8 cellular contexts compared by ENCODE assay signal in genomic region chr22:22748297-22748743, GRCh38.
A peak's percentile ranks its signal among the peaks of the same experiment; 100 is the strongest.
DNase-seq lines count a peak whose midpoint lies in the region; ATAC-seq and TF ChIP-seq lines count a peak whose summit lies in the region.

No MANE protein-coding gene starts in this region.

- no peaks in the 10 kb centered on the region for H3K36me3 ChIP-seq in IMR-90 (ENCODE audit: control insufficient read depth, insufficient read depth, low read length)
- no peaks in the 10 kb centered on the region for H3K36me3 ChIP-seq in WERI-Rb-1
- no peaks in the 10 kb centered on the region for H3K36me3 ChIP-seq in uterus

- DNase-seq in NCI-H1105 treated with DMSO at 0.1 percent for 48 hours (lab: John Stamatoyannopoulos, UW): peak; percentile 5
- DNase-seq in NCI-H1105 (lab: John Stamatoyannopoulos, UW): no peak
- DNase-seq in IMR-90: peak; percentile 52
- DNase-seq in WERI-Rb-1: peak; percentile 48
- no peak for DNase-seq in epithelial cell of proximal tubule (ENCODE audit: low read depth)
- DNase-seq in myocyte (ENCODE audit: low read depth): peak; percentile 64
- DNase-seq in uterus: no peak

- peak; percentile 79 for TF ChIP-seq RAD21 in IMR-90 (IDR thresholded peaks at IDR 0.05; ENCODE audit: low read length)

- no peaks in the 10 kb centered on the region for H3K9me1 ChIP-seq in IMR-90 (ENCODE audit: insufficient read depth, low read length)

- no peak overlapping the region for H3K18ac ChIP-seq in IMR-90 (ENCODE audit: low read depth, low read length)

- no peak overlapping the region for H2BK15ac ChIP-seq in IMR-90 (ENCODE audit: low read depth, low read length)

- no peaks in the 10 kb centered on the region for H4K20me1 ChIP-seq in IMR-90 (ENCODE audit: insufficient read depth, low read length)

- H3K4ac ChIP-seq in IMR-90 (ENCODE audit: low read depth, low read length): no peak overlapping the region

- intact Hi-C loops in IMR-90 (cut with micrococcal nuclease): loop anchor here (5.0 to 10.0 kb wide), 3 partner anchors 36 to 286 kb away; no protein-coding TSS in a partner anchor
- intact Hi-C loops in uterus (cut with DNase I; ENCODE audit: low total_unique reads): loop anchor here (5.0 kb wide), 1 partner anchor 36 kb away; no protein-coding TSS in a partner anchor

- in situ Hi-C loops in IMR-90 (cut with MboI; ENCODE audit: low sequenced_read_pairs): no loop called here

- CTCF ChIA-PET in IMR-90 (lab: Yijun Ruan, JAX): no interaction called here

- dilution Hi-C loops in IMR-90 (cut with HindIII; ENCODE audit: low sequenced_read_pairs, unreplicated experiment): no loop called here

- H3K4me1 ChIP-seq in IMR-90 (ENCODE audit: control insufficient read depth, insufficient read depth, low read length) (no peaks in the 10 kb centered on the region), uterus (no peaks in the 10 kb centered on the region)

- peak; percentile 98 for ATAC-seq in IMR-90 (ENCODE audit: low read depth)
- ATAC-seq in GM19397 (IDR thresholded peaks at IDR 0.05; ENCODE audit: unreplicated experiment): no peak

- no peak overlapping the region for H4K91ac ChIP-seq in IMR-90 (ENCODE audit: insufficient read depth, low read depth, low read length)

- no peak overlapping the region for H3K56ac ChIP-seq in IMR-90 (ENCODE audit: extremely low read depth, insufficient read depth, low read length)

- no peak overlapping the region for H2AK5ac ChIP-seq in IMR-90 (ENCODE audit: low read depth, low read length)

- H2AFZ ChIP-seq in IMR-90 (replicated peaks; ENCODE audit: low read length, poor library complexity): no peak overlapping the region

- WGBS in IMR-90 (ENCODE audit: extremely low coverage in 2 of 2, insufficient read length in 1 of 2), 2 experiments: 60% methylated on average over 3 of the region's 5 CpGs; no CpG with 5 or more reads in 1 of the 2 experiments

- no peak overlapping the region for H3K9ac ChIP-seq in IMR-90 (ENCODE audit: low read depth, low read length)

- H3K9me3 ChIP-seq in IMR-90 (ENCODE audit: control insufficient read depth, insufficient read depth, low read length) (no peaks in the 10 kb centered on the region), WERI-Rb-1 (ENCODE audit: severe bottlenecking) (no peaks in the 10 kb centered on the region), uterus (no peaks in the 10 kb centered on the region)

- H2BK120ac ChIP-seq in IMR-90 (ENCODE audit: low read depth, low read length): no peak overlapping the region

- no peak for TF ChIP-seq POLR2A in IMR-90 (IDR thresholded peaks at IDR 0.05; ENCODE audit: low read depth, low read length)
- no peak for TF ChIP-seq POLR2A in uterus (IDR thresholded peaks at IDR 0.05)

- no TSS peak for BruUV-seq in IMR-90 (replicated peaks; lab: Mats Ljungman, UMichigan)

- H4K5ac ChIP-seq in IMR-90 (ENCODE audit: low read depth, low read length): no peak overlapping the region

- no peak overlapping the region for H2BK5ac ChIP-seq in IMR-90 (ENCODE audit: low read depth, low read length, poor library complexity, severe bottlenecking)

- no peak overlapping the region for H2BK20ac ChIP-seq in IMR-90 (ENCODE audit: low read depth, low read length)

- peaks cover 9% of the 10 kb centered on the region for H3K27me3 ChIP-seq in IMR-90 (ENCODE audit: control insufficient read depth, insufficient read depth, low read length)
- no peaks in the 10 kb centered on the region for H3K27me3 ChIP-seq in WERI-Rb-1 (ENCODE audit: insufficient read depth, low read depth, severe bottlenecking)
- no peaks in the 10 kb centered on the region for H3K27me3 ChIP-seq in uterus

- H4K8ac ChIP-seq in IMR-90 (ENCODE audit: low read depth in 2 of 2, low read length in 2 of 2): no peak overlapping the region

- H3K79me1 ChIP-seq in IMR-90 (ENCODE audit: low read depth in 1 of 2, low read length in 2 of 2): no peaks in the 10 kb centered on the region

- no peak overlapping the region for H3K4me2 ChIP-seq in IMR-90 (ENCODE audit: low read depth, low read length)

- H3K14ac ChIP-seq in IMR-90 (replicated peaks; ENCODE audit: low read depth, low read length): no peak overlapping the region

- POLR2A ChIA-PET in IMR-90 (lab: Charles Lee; ENCODE audit: unreplicated experiment): no interaction called here

- no peak overlapping the region for H3K27ac ChIP-seq in IMR-90 (ENCODE audit: insufficient read depth, low read length)
- no peak overlapping the region for H3K27ac ChIP-seq in WERI-Rb-1
- H3K27ac ChIP-seq in uterus: no peak overlapping the region

- H2AK9ac ChIP-seq in IMR-90 (replicated peaks; ENCODE audit: low read depth, low read length, poor library complexity): no peak overlapping the region

- no peak overlapping the region for H3K4me3 ChIP-seq in IMR-90 (ENCODE audit: insufficient read depth, low read depth, low read length)
- H3K4me3 ChIP-seq in WERI-Rb-1 (ENCODE audit: low read depth, low read length): no peak overlapping the region
- H3K4me3 ChIP-seq in epithelial cell of proximal tubule (ENCODE audit: low read depth, low read length): no peak overlapping the region
- no peak overlapping the region for H3K4me3 ChIP-seq in uterus

- TF ChIP-seq CTCF in IMR-90 (conservative IDR thresholded peaks at IDR 0.05; ENCODE audit: low read depth, low read length) (peak; percentile 82), WERI-Rb-1 (IDR thresholded peaks at IDR 0.05; ENCODE audit: low read depth, low read length) (peak; percentile 85), epithelial cell of proximal tubule (conservative IDR thresholded peaks at IDR 0.05; ENCODE audit: low read depth, low read length) (peak; percentile 92), uterus (IDR thresholded peaks at IDR 0.05) (peak; percentile 30 to 43 (median 36))

- H3K23ac ChIP-seq in IMR-90 (ENCODE audit: low read depth, low read length): no peak overlapping the region

TF ChIP-seq in IMR-90, 13 proteins besides CTCF, POLR2A, EP300 and RAD21:
- no peak for TF ChIP-seq BHLHE40 (IDR thresholded peaks at IDR 0.05; ENCODE audit: low read depth, low read length)
- peak; percentile 92 for TF ChIP-seq CEBPB (IDR thresholded peaks at IDR 0.05; ENCODE audit: low read depth, low read length)
- TF ChIP-seq MXI1 (IDR thresholded peaks at IDR 0.05; ENCODE audit: borderline replicate concordance, low read depth, low read length): no peak
- no peak for TF ChIP-seq RFX5 (IDR thresholded peaks at IDR 0.05; ENCODE audit: low read depth, low read length)
- TF ChIP-seq, protein P1, sequence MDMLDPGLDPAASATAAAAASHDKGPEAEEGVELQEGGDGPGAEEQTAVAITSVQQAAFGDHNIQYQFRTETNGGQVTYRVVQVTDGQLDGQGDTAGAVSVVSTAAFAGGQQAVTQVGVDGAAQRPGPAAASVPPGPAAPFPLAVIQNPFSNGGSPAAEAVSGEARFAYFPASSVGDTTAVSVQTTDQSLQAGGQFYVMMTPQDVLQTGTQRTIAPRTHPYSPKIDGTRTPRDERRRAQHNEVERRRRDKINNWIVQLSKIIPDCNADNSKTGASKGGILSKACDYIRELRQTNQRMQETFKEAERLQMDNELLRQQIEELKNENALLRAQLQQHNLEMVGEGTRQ (IDR thresholded peaks at IDR 0.05; ENCODE audit: low read depth, low read length): peak; percentile 35; the same call in 1 of the 2 replicates
- TF ChIP-seq RCOR1 (IDR thresholded peaks at IDR 0.05; ENCODE audit: insufficient replicate concordance, low read length): no peak
- TF ChIP-seq FOS (IDR thresholded peaks at IDR 0.05; ENCODE audit: low read depth, low read length): no peak
- no peak for TF ChIP-seq MAZ (IDR thresholded peaks at IDR 0.05; ENCODE audit: borderline replicate concordance, low read depth, low read length)
- TF ChIP-seq NFE2L2 (IDR thresholded peaks at IDR 0.05; ENCODE audit: low read depth, low read length): no peak
- TF ChIP-seq, protein P2, sequence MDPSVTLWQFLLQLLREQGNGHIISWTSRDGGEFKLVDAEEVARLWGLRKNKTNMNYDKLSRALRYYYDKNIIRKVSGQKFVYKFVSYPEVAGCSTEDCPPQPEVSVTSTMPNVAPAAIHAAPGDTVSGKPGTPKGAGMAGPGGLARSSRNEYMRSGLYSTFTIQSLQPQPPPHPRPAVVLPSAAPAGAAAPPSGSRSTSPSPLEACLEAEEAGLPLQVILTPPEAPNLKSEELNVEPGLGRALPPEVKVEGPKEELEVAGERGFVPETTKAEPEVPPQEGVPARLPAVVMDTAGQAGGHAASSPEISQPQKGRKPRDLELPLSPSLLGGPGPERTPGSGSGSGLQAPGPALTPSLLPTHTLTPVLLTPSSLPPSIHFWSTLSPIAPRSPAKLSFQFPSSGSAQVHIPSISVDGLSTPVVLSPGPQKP (IDR thresholded peaks at IDR 0.05; ENCODE audit: borderline replicate concordance, low read depth, low read length): no peak
- no peak for TF ChIP-seq MAFK (IDR thresholded peaks at IDR 0.05; ENCODE audit: low read depth, low read length)
- peak; percentile 77 for TF ChIP-seq SMC3 (IDR thresholded peaks at IDR 0.05; ENCODE audit: low read depth, low read length)
- TF ChIP-seq CHD1 (IDR thresholded peaks at IDR 0.05; ENCODE audit: low read depth, low read length): no peak

Comparison
In these comparisons a context has a peak if more than half of its experiments do, and no peak if none do; other contexts are left out.
1. DNase-seq: peak in NCI-H1105 treated with DMSO at 0.1 percent for 48 hours (single experiment), IMR-90 (single experiment), WERI-Rb-1 (single experiment) and myocyte (single experiment); none in NCI-H1105 (single experiment), epithelial cell of proximal tubule (single experiment) and uterus (0 of 2).
2. CTCF ChIP-seq: peak in every context shown above with its lines; median percentile 92 in epithelial cell of proximal tubule; 85 in WERI-Rb-1; 82 in IMR-90; 36 in uterus.